Comparison of ENCODE assay signal across 17 cellular contexts in genomic region chr17:2485970-2486369, GRCh38. TPM values are rescaled to one million over a fixed set of nuclear protein-coding genes. Genes with fewer than 3 reads are reported as not detected.
A peak's percentile ranks its signal among the peaks of the same experiment; 100 is the strongest.
DNase-seq lines count a peak whose midpoint lies in the region; ATAC-seq and TF ChIP-seq lines count a peak whose summit lies in the region.
"Had no signal": no experiment of that assay in that cellular context is flagged by ENCODE, and none has a peak within 500 bp of the region (broad histone marks: within the 10 kb centered on the region; RNA-seq: fewer than 3 reads in every experiment).

No MANE protein-coding gene starts in this region.

- H3K4me1 Mint-ChIP-seq in naive thymus-derived CD4-positive, alpha-beta T cell = peaks cover 36 to 81% (median 66%) of the 10 kb centered on the region in 7 donors

- 39 to 52% (median 43%) methylated on average over 10 of the region's 10 CpGs for WGBS in heart left ventricle, 4 donors
- WGBS in GM23248 (ENCODE audit: low coverage in 1 of 2, low lambda C conversion rate in 2 of 2, missing lambda C conversion rate in 2 of 2), 2 experiments = 97 to 99% methylated on average over 10 of the region's 10 CpGs

- in situ Hi-C loops in GM23248 (cut with MboI) = no loop called here

- POLR2A ChIA-PET in naive thymus-derived CD4-positive, alpha-beta T cell (lab: Charles Lee) = no interaction called here

- peaks cover 3% of the 10 kb centered on the region for H3F3A ChIP-seq in GM23248 (ENCODE audit: insufficient read depth)

- H3K4me1 ChIP-seq in heart left ventricle (peaks cover 0 to 61% (median 31%) of the 10 kb centered on the region in 12 donors), GM23248 (ENCODE audit: insufficient read depth) (peaks cover 6% of the 10 kb centered on the region; the same call in 1 of the 2 replicates)
- peaks cover 9 to 17% of the 10 kb centered on the region in 2 donors for H3K4me1 ChIP-seq in naive thymus-derived CD4-positive, alpha-beta T cell (ENCODE audit: control insufficient read depth in 2 of 2, insufficient read depth in 2 of 2, low read length in 2 of 2)

- no peak overlapping the region for H2AFZ ChIP-seq in GM23248

- no peaks in the 10 kb centered on the region for H3K9me3 Mint-ChIP-seq in naive thymus-derived CD4-positive, alpha-beta T cell
- H3K9me3 Mint-ChIP-seq: activated CD4-positive, alpha-beta memory T cell treated with anti-CD3 and anti-CD28 coated beads, Interleukin-2, amount 10 ng/mL, durations not matched to agents 7 days and 5 days; activated T-cell treated with anti-CD3 and anti-CD28 coated beads, Interleukin-2, amount 50 U/mL, for 72 hours; IgD-negative memory B cell had no signal

- peaks cover 75% of the 10 kb centered on the region for H3K79me2 ChIP-seq in GM23248 (ENCODE audit: insufficient read depth)

- H3K36me3 Mint-ChIP-seq in naive thymus-derived CD4-positive, alpha-beta T cell = peaks cover 0 to 26% (median 2%) of the 10 kb centered on the region in 5 donors

- H3K36me3 ChIP-seq in heart left ventricle (no peaks in the 10 kb centered on the region), GM23248 (ENCODE audit: low read depth) (no peaks in the 10 kb centered on the region)
- no peaks in the 10 kb centered on the region for H3K36me3 ChIP-seq in naive thymus-derived CD4-positive, alpha-beta T cell (ENCODE audit: control insufficient read depth in 2 of 3, insufficient read depth in 3 of 3, low read length in 3 of 3)
- H3K36me3 ChIP-seq: gastroesophageal sphincter, neutrophil, transverse colon had no signal

- H3K9ac ChIP-seq in GM23248 = no peak overlapping the region

- H3K27me3 ChIP-seq in heart left ventricle (no peaks in the 10 kb centered on the region), GM23248 (replicated peaks; ENCODE audit: insufficient read depth) (no peaks in the 10 kb centered on the region)
- H3K27me3 ChIP-seq in naive thymus-derived CD4-positive, alpha-beta T cell (ENCODE audit: control insufficient read depth in 2 of 2, insufficient read depth in 2 of 2, low read length in 2 of 2) = no peaks in the 10 kb centered on the region
- H3K27me3 ChIP-seq: gastroesophageal sphincter, neutrophil, transverse colon had no signal

- intact Hi-C loops in heart left ventricle (cut with DNase I) (loop anchor here in 1 of 10 donors (10.0 kb wide), 1 partner anchor 189 kb away; no protein-coding TSS in a partner anchor), cardiac septum (cut with DNase I) (no loop called here), posterior cingulate gyrus (cut with DNase I) (no loop called here)
- intact Hi-C loops in naive thymus-derived CD4-positive, alpha-beta T cell (cut with micrococcal nuclease) = no loop called here

- H3K27ac ChIP-seq in heart left ventricle (peak overlapping the region in 9 of 12 donors; percentile 25 to 73 (median 63)), GM23248 (no peak overlapping the region)
- H3K27ac ChIP-seq in naive thymus-derived CD4-positive, alpha-beta T cell (ENCODE audit: low read depth, low read length) = no peak overlapping the region
- H3K27ac ChIP-seq: neutrophil had no signal

- H3K4me3 Mint-ChIP-seq in naive thymus-derived CD4-positive, alpha-beta T cell = peak overlapping the region in 1 of 10 donors; percentile 59
- H3K4me3 Mint-ChIP-seq: activated CD4-positive, alpha-beta memory T cell treated with anti-CD3 and anti-CD28 coated beads, Interleukin-2, amount 10 ng/mL, durations not matched to agents 7 days and 5 days; activated T-cell treated with anti-CD3 and anti-CD28 coated beads, Interleukin-2, amount 50 U/mL, for 72 hours; IgD-negative memory B cell had no signal

- H3K27me3 Mint-ChIP-seq in naive thymus-derived CD4-positive, alpha-beta T cell = no peaks in the 10 kb centered on the region
- H3K27me3 Mint-ChIP-seq: activated CD4-positive, alpha-beta memory T cell treated with anti-CD3 and anti-CD28 coated beads, Interleukin-2, amount 10 ng/mL, durations not matched to agents 7 days and 5 days; IgD-negative memory B cell had no signal

- H3K4me3 ChIP-seq in heart left ventricle (peak overlapping the region in 11 of 12 donors; percentile 6 to 47 (median 40)), epithelial cell of esophagus (ENCODE audit: low read length) (peak overlapping the region; percentile 41), GM23248 (no peak overlapping the region)
- no peak overlapping the region for H3K4me3 ChIP-seq in naive thymus-derived CD4-positive, alpha-beta T cell (ENCODE audit: low read length)
- H3K4me3 ChIP-seq: transverse colon had no signal

- DNase-seq in heart left ventricle (no peak), cardiac septum (ENCODE audit: low spot score) (no peak), epithelial cell of esophagus (ENCODE audit: low read depth) (no peak), GM23248 (no peak), amniotic stem cell (lab: John Stamatoyannopoulos, UW) (no peak), posterior cingulate gyrus (no peak)
- no peak for DNase-seq in naive thymus-derived CD4-positive, alpha-beta T cell
- DNase-seq: activated CD4-positive, alpha-beta memory T cell treated with anti-CD3 and anti-CD28 coated beads, Interleukin-2, amount 10 ng/mL, durations not matched to agents 7 days and 5 days; activated T-cell treated with anti-CD3 and anti-CD28 coated beads, Interleukin-2, amount 50 U/mL, for 72 hours; NCI-H524 treated with DMSO at 0.1 percent for 48 hours; SW 1271; transverse colon had no signal

- TF ChIP-seq CTCF in heart left ventricle (IDR thresholded peaks at IDR 0.05) (no peak), epithelial cell of esophagus (IDR thresholded peaks at IDR 0.05; ENCODE audit: insufficient read depth, low read depth, low read length, missing control alignments) (no peak)

- TF ChIP-seq POLR2A in heart left ventricle (IDR thresholded peaks at IDR 0.05) = no peak

- H4K20me1 ChIP-seq in GM23248 (ENCODE audit: insufficient read depth) = no peaks in the 10 kb centered on the region

- H3K9me3 ChIP-seq in heart left ventricle (no peaks in the 10 kb centered on the region), GM23248 (ENCODE audit: low read depth) (no peaks in the 10 kb centered on the region)
- H3K9me3 ChIP-seq in naive thymus-derived CD4-positive, alpha-beta T cell (ENCODE audit: control insufficient read depth in 2 of 3, low read length in 3 of 3) = no peaks in the 10 kb centered on the region
- H3K9me3 ChIP-seq: gastroesophageal sphincter, neutrophil, transverse colon had no signal

- H3K4me2 ChIP-seq in GM23248 (ENCODE audit: unreplicated experiment) = no peak overlapping the region

- ATAC-seq in heart left ventricle (peak; percentile 65 to 79 (median 72)), GM19324 (IDR thresholded peaks at IDR 0.05; ENCODE audit: low FRiP score, unreplicated experiment) (no peak)
- no peak for ATAC-seq in naive thymus-derived CD4-positive, alpha-beta T cell
- ATAC-seq: activated T-cell treated with anti-CD3 and anti-CD28 coated beads, Interleukin-2, amount 50 U/mL, for 72 hours; Panc1 had no signal

- H3K9me2 ChIP-seq in GM23248 (ENCODE audit: insufficient read depth) = no peaks in the 10 kb centered on the region

- CTCF ChIA-PET in naive thymus-derived CD4-positive, alpha-beta T cell (lab: Charles Lee) = interaction anchor here (0.6 kb wide), 2 partner anchors 8 to 193 kb away, joined by 3 read pairs; no protein-coding TSS in a partner anchor

- peak overlapping the region in 5 of 9 donors; percentile 10 to 86 (median 45) for H3K27ac Mint-ChIP-seq in naive thymus-derived CD4-positive, alpha-beta T cell
- H3K27ac Mint-ChIP-seq: activated CD4-positive, alpha-beta memory T cell treated with anti-CD3 and anti-CD28 coated beads, Interleukin-2, amount 10 ng/mL, durations not matched to agents 7 days and 5 days; activated T-cell treated with anti-CD3 and anti-CD28 coated beads, Interleukin-2, amount 50 U/mL, for 72 hours had no signal

RNA-seq across cellular contexts. Expression of gene METTL16, which starts 25.7 kb away (rescaled TPM):
- total RNA-seq in heart left ventricle (10 to 100 TPM; 13.9 to 32.0 (median 24.6) TPM), cardiac septum (25.8 TPM)
- polyA plus RNA-seq in heart left ventricle (10 to 100 TPM; 15.2 to 24.3 TPM), GM23248 (2016; fragmentation: Nextera tagmentation; extraction: Ambion mirVana) (13.0 and 14.4 TPM in 2 replicates)
- total RNA-seq in naive thymus-derived CD4-positive, alpha-beta T cell = 10 to 100 TPM; 33.5 to 67.7 (median 52.7) TPM
- polyA plus RNA-seq in naive thymus-derived CD4-positive, alpha-beta T cell = 10 to 100 TPM; 21.0 to 31.4 TPM
- total RNA-seq in GM23248 (2014; rRNA removed; shearing (Covaris generic)) = 9.7 and 12.0 TPM in 2 replicates

Comparison
In these comparisons a context has a peak if more than half of its experiments do, and no peak if none do; other contexts are left out.
1. ATAC-seq: peak in heart left ventricle (4 of 4); none in naive thymus-derived CD4-positive, alpha-beta T cell (single experiment) and GM19324 (single experiment).
2. H3K27ac ChIP-seq: peak in heart left ventricle (9 of 12); none in naive thymus-derived CD4-positive, alpha-beta T cell (single experiment) and GM23248 (single experiment).
3. H3K4me3 ChIP-seq: peak in heart left ventricle (11 of 12) and epithelial cell of esophagus (single experiment); none in naive thymus-derived CD4-positive, alpha-beta T cell (single experiment) and GM23248 (single experiment).